9 cellular contexts compared by ENCODE assay signal in the genomic region with DNA sequence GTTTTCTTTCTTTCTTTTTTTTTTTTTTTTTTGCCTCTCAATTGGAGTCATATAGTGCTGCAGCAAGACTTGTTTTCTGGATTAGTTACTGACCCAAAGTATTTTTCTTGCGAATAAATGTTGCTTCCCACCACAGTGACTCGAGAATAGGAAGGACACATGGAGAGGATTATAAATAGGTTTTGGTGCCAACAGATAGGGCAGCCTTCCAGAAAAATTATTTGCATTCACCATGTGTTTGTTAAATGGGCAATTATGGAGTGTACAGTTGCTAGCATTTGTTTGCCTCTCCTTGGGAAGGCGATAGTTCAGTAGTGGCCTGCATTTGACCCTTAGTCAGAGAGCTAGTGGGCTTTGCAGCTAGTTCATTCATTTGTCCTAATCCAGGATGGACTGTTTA.
DNase-seq lines count a peak whose midpoint lies in the region; ATAC-seq and TF ChIP-seq lines count a peak whose summit lies in the region.
"Had no signal": no experiment of that assay in that cellular context is flagged by ENCODE, and none has a peak within 500 bp of the region (broad histone marks: within the 10 kb centered on the region; RNA-seq: fewer than 3 reads in every experiment).

No MANE protein-coding gene starts in this region.

- no peak for TF ChIP-seq CTCF in DOHH2 (IDR thresholded peaks at IDR 0.05; ENCODE audit: low read depth, low read length, poor library complexity, severe bottlenecking)
- TF ChIP-seq CTCF in nephron (IDR thresholded peaks at IDR 0.05; ENCODE audit: unreplicated experiment in 3 of 3): no peak

- peak overlapping the region; percentile 34 for H3K27ac Mint-ChIP-seq in activated T-helper 2 cell treated with anti-CD3 and anti-CD28 coated beads, Interferon-gamma antibody, Interleukin-2, Interleukin-4, amounts not matched to agents 10 μg/mL and 5 μg/mL and 100 μg/mL, durations not matched to agents 14 hours and 24 hours and 36 hours
- H3K27ac Mint-ChIP-seq in nephron: peak overlapping the region in 2 of 3 experiments; percentile 34 to 78

- H3K9me3 Mint-ChIP-seq in activated T-helper 2 cell treated with anti-CD3 and anti-CD28 coated beads, Interferon-gamma antibody, Interleukin-2, Interleukin-4, amounts not matched to agents 10 μg/mL and 5 μg/mL and 100 μg/mL, durations not matched to agents 14 hours and 24 hours and 36 hours: peaks cover 4% of the 10 kb centered on the region
- peaks cover 3% of the 10 kb centered on the region for H3K9me3 Mint-ChIP-seq in nephron

- H3K4me1 ChIP-seq in DOHH2 (ENCODE audit: control insufficient read depth, low read length): peaks cover 76% of the 10 kb centered on the region

- H3K4me2 ChIP-seq in DOHH2 (ENCODE audit: low read length): peak overlapping the region; percentile 71

- H3K4me3 ChIP-seq in DOHH2 (ENCODE audit: low read length): peak overlapping the region; percentile 55
- H3K4me3 ChIP-seq: adrenal gland had no signal

- H4K20me1 ChIP-seq in DOHH2 (ENCODE audit: control insufficient read depth, insufficient read depth, low read depth, low read length): no peaks in the 10 kb centered on the region

- DNase-seq in NCI-H1694 treated with DMSO at 0.1 percent for 48 hours (lab: John Stamatoyannopoulos, UW) (peak; percentile 69), MV-4-11 (lab: John Stamatoyannopoulos, UW) (no peak), D341Med (ENCODE audit: low spot score) (no peak)
- DNase-seq in activated T-helper 2 cell treated with anti-CD3 and anti-CD28 coated beads, Interferon-gamma antibody, Interleukin-2, Interleukin-4, amounts not matched to agents 10 μg/mL and 5 μg/mL and 100 μg/mL, durations not matched to agents 14 hours and 24 hours and 36 hours (ENCODE audit: low spot score): no peak
- DNase-seq: adrenal gland had no signal

- no peaks in the 10 kb centered on the region for H3K27me3 ChIP-seq in DOHH2 (ENCODE audit: control insufficient read depth, low read length)
- H3K27me3 ChIP-seq: adrenal gland had no signal

- no peaks in the 10 kb centered on the region for H3K36me3 ChIP-seq in DOHH2 (ENCODE audit: control insufficient read depth, low read length)
- H3K36me3 ChIP-seq: adrenal gland had no signal

- peak overlapping the region; percentile 78 for H3K27ac ChIP-seq in DOHH2 (ENCODE audit: low read depth, low read length)

- intact Hi-C loops in activated T-helper 2 cell treated with anti-CD3 and anti-CD28 coated beads, Interferon-gamma antibody, Interleukin-2, Interleukin-4, amounts not matched to agents 10 μg/mL and 5 μg/mL and 100 μg/mL, durations not matched to agents 14 hours and 24 hours and 36 hours (cut with micrococcal nuclease): no loop called here

- no peaks in the 10 kb centered on the region for H3K27me3 Mint-ChIP-seq in activated T-helper 2 cell treated with anti-CD3 and anti-CD28 coated beads, Interferon-gamma antibody, Interleukin-2, Interleukin-4, amounts not matched to agents 10 μg/mL and 5 μg/mL and 100 μg/mL, durations not matched to agents 14 hours and 24 hours and 36 hours (ENCODE audit: low read depth)
- peaks cover 10% of the 10 kb centered on the region for H3K27me3 Mint-ChIP-seq in nephron (ENCODE audit: low read depth)

- no peak overlapping the region for H3K4me3 Mint-ChIP-seq in activated T-helper 2 cell treated with anti-CD3 and anti-CD28 coated beads, Interferon-gamma antibody, Interleukin-2, Interleukin-4, amounts not matched to agents 10 μg/mL and 5 μg/mL and 100 μg/mL, durations not matched to agents 14 hours and 24 hours and 36 hours (ENCODE audit: low read depth)
- peak overlapping the region in 1 of 3 experiments; percentile 16 for H3K4me3 Mint-ChIP-seq in nephron

- H3K9me3 ChIP-seq in DOHH2 (ENCODE audit: control insufficient read depth, insufficient read depth, low read length): no peaks in the 10 kb centered on the region
- H3K9me3 ChIP-seq: adrenal gland had no signal

- ATAC-seq in HG03039 (IDR thresholded peaks at IDR 0.05; ENCODE audit: unreplicated experiment) (no peak), GM18867 (IDR thresholded peaks at IDR 0.05; ENCODE audit: unreplicated experiment) (no peak)

- peaks cover 14% of the 10 kb centered on the region; the same call in 1 of the 2 replicates for H3F3A ChIP-seq in DOHH2 (ENCODE audit: control insufficient read depth, insufficient read depth)

- peaks cover 48% of the 10 kb centered on the region for H3K79me2 ChIP-seq in DOHH2 (ENCODE audit: control insufficient read depth, low read length)

- peaks cover 20% of the 10 kb centered on the region for H3K36me3 Mint-ChIP-seq in activated T-helper 2 cell treated with anti-CD3 and anti-CD28 coated beads, Interferon-gamma antibody, Interleukin-2, Interleukin-4, amounts not matched to agents 10 μg/mL and 5 μg/mL and 100 μg/mL, durations not matched to agents 14 hours and 24 hours and 36 hours (ENCODE audit: low read depth)
- H3K36me3 Mint-ChIP-seq in nephron (ENCODE audit: low read depth): no peaks in the 10 kb centered on the region

- H3K9me2 ChIP-seq in DOHH2 (replicated peaks; ENCODE audit: control insufficient read depth, low read length): no peaks in the 10 kb centered on the region

- peaks cover 61% of the 10 kb centered on the region for H3K4me1 Mint-ChIP-seq in activated T-helper 2 cell treated with anti-CD3 and anti-CD28 coated beads, Interferon-gamma antibody, Interleukin-2, Interleukin-4, amounts not matched to agents 10 μg/mL and 5 μg/mL and 100 μg/mL, durations not matched to agents 14 hours and 24 hours and 36 hours (ENCODE audit: low read depth)
- H3K4me1 Mint-ChIP-seq in nephron: peaks cover 83% of the 10 kb centered on the region
